ENCODE assay signal across 20 cellular contexts in the genomic region with DNA sequence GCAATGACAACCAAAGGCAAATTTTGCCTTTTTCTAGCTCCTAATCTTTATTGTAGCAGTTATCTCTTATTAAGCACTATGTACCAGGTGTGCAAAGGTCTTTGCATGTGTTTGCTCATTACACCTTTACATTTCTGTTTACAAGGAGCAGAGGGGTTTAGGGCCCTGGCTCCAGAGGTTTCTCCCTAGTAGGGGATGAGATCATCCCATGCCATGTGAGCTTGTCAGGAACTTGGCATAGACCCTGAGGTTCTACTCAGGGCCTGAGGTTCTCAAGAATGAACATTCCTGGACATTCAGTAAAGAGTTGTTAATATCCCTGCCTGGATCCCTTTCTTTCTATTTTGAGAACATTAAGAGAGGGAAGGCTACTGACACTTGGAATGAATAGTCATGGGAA.
A peak's percentile ranks its signal among the peaks of the same experiment; 100 is the strongest.
DNase-seq lines count a peak whose midpoint lies in the region; ATAC-seq and TF ChIP-seq lines count a peak whose summit lies in the region.
"Had no signal": no experiment of that assay in that cellular context is flagged by ENCODE, and none has a peak within 500 bp of the region (broad histone marks: within the 10 kb centered on the region; RNA-seq: fewer than 3 reads in every experiment).

No MANE protein-coding gene starts in this region.

- H3K27me3 Mint-ChIP-seq in activated naive CD4-positive, alpha-beta T cell treated with anti-CD3 and anti-CD28 coated beads, Interleukin-2, amount 50 U/mL, for 24 hours, result no peaks in the 10 kb centered on the region
- H3K27me3 Mint-ChIP-seq in stimulated activated naive B cell treated with anti-CD40 and anti-IgM and Interleukin-4, amounts not matched to agents 10 μg/mL and 1 μg/mL and 100 μg/mL, for 72 hours, result no peaks in the 10 kb centered on the region
- H3K27me3 Mint-ChIP-seq: CD8-positive, alpha-beta memory T cell had no signal

- no peak overlapping the region for H3K4me3 Mint-ChIP-seq in activated naive CD4-positive, alpha-beta T cell treated with anti-CD3 and anti-CD28 coated beads, Interleukin-2, amount 50 U/mL, for 24 hours
- H3K4me3 Mint-ChIP-seq in stimulated activated naive B cell treated with anti-CD40 and anti-IgM and Interleukin-4, amounts not matched to agents 10 μg/mL and 1 μg/mL and 100 μg/mL, for 72 hours, result no peak overlapping the region
- H3K4me3 Mint-ChIP-seq: H9 had no signal

- H3K9me3 Mint-ChIP-seq in activated naive CD4-positive, alpha-beta T cell treated with anti-CD3 and anti-CD28 coated beads, Interleukin-2, amount 50 U/mL, for 24 hours, result peaks cover 5% of the 10 kb centered on the region
- H3K9me3 Mint-ChIP-seq in stimulated activated naive B cell treated with anti-CD40 and anti-IgM and Interleukin-4, amounts not matched to agents 10 μg/mL and 1 μg/mL and 100 μg/mL, for 72 hours, result peaks cover 0 to 4% of the 10 kb centered on the region in 2 donors
- H3K9me3 Mint-ChIP-seq: CD8-positive, alpha-beta memory T cell; H9 had no signal

- no peak for DNase-seq in activated naive CD4-positive, alpha-beta T cell (lab: John Stamatoyannopoulos, UW)
- DNase-seq in NCI-H226 (peak; percentile 59), fibroblast of pulmonary artery (ENCODE audit: low read depth) (peak; percentile 36)
- no peak for DNase-seq in stimulated activated naive B cell treated with anti-CD40 and anti-IgM and Interleukin-4, amounts not matched to agents 10 μg/mL and 1 μg/mL and 100 μg/mL, for 72 hours
- no peak for DNase-seq in stimulated activated CD4-positive, alpha-beta T cell treated with anti-CD3 and anti-CD28 coated beads, Interleukin-4, amount 100 ng/mL, for 1 hour
- no peak for DNase-seq in stimulated activated naive CD4-positive, alpha-beta T cell (lab: John Stamatoyannopoulos, UW)
- DNase-seq in activated effector memory CD4-positive, alpha-beta T cell treated with Interleukin-2 at 50 U/mL for 16 hours, result no peak
- DNase-seq: activated CD4-positive, alpha-beta T cell treated with anti-CD3 and anti-CD28 coated beads, Interleukin-2, amount 50 U/mL, for 4 hours; aorta; CD8-positive, alpha-beta memory T cell; colonic mucosa; foreskin melanocyte; H9; left lung; NCI-H2029; NCI-H510A treated with DMSO at 0.1 percent for 48 hours; retina; transverse colon had no signal

- H3K4me1 Mint-ChIP-seq in activated naive CD4-positive, alpha-beta T cell treated with anti-CD3 and anti-CD28 coated beads, Interleukin-2, amount 50 U/mL, for 24 hours, result peaks cover 75% of the 10 kb centered on the region
- H3K4me1 Mint-ChIP-seq in stimulated activated naive B cell treated with anti-CD40 and anti-IgM and Interleukin-4, amounts not matched to agents 10 μg/mL and 1 μg/mL and 100 μg/mL, for 72 hours, result peaks cover 21 to 43% of the 10 kb centered on the region in 2 donors

- H3K27ac Mint-ChIP-seq in activated naive CD4-positive, alpha-beta T cell treated with anti-CD3 and anti-CD28 coated beads, Interleukin-2, amount 50 U/mL, for 24 hours, result peak overlapping the region; percentile 69
- H3K27ac Mint-ChIP-seq in stimulated activated naive B cell treated with anti-CD40 and anti-IgM and Interleukin-4, amounts not matched to agents 10 μg/mL and 1 μg/mL and 100 μg/mL, for 72 hours, result peak overlapping the region; percentile 68

- no peak overlapping the region for H3K4me3 ChIP-seq in fibroblast of pulmonary artery (replicated peaks; ENCODE audit: low read depth, low read length)
- H3K4me3 ChIP-seq: colonic mucosa, K562, left lung, transverse colon had no signal

- peaks cover 2% of the 10 kb centered on the region for H3K36me3 Mint-ChIP-seq in activated naive CD4-positive, alpha-beta T cell treated with anti-CD3 and anti-CD28 coated beads, Interleukin-2, amount 50 U/mL, for 24 hours
- peaks cover 16 to 17% of the 10 kb centered on the region in 2 donors for H3K36me3 Mint-ChIP-seq in stimulated activated naive B cell treated with anti-CD40 and anti-IgM and Interleukin-4, amounts not matched to agents 10 μg/mL and 1 μg/mL and 100 μg/mL, for 72 hours

- ATAC-seq in stimulated activated naive B cell treated with anti-CD40 and anti-IgM and Interleukin-4, amounts not matched to agents 10 μg/mL and 1 μg/mL and 100 μg/mL, for 72 hours (replicated peaks), result no peak
- ATAC-seq: K562, left lung had no signal

- no peak for TF ChIP-seq CTCF in fibroblast of pulmonary artery (IDR thresholded peaks at IDR 0.05; ENCODE audit: low read length, missing control alignments)

Comparison
In these comparisons a context has a peak if more than half of its experiments do, and no peak if none do; other contexts are left out.
1. DNase-seq: peak in NCI-H226 (single experiment) and fibroblast of pulmonary artery (single experiment); none in activated naive CD4-positive, alpha-beta T cell (0 of 4), stimulated activated naive B cell treated with anti-CD40 and anti-IgM and Interleukin-4, amounts not matched to agents 10 μg/mL and 1 μg/mL and 100 μg/mL, for 72 hours (single experiment), stimulated activated CD4-positive, alpha-beta T cell treated with anti-CD3 and anti-CD28 coated beads, Interleukin-4, amount 100 ng/mL, for 1 hour (single experiment), stimulated activated naive CD4-positive, alpha-beta T cell (0 of 6) and activated effector memory CD4-positive, alpha-beta T cell treated with Interleukin-2 at 50 U/mL for 16 hours (single experiment).